Comparison of ENCODE assay signal across 39 cellular contexts in genomic region chr21:14012409-14012808, GRCh38.
"Had no signal": no experiment of that assay in that cellular context is flagged by ENCODE, and none has a peak within 500 bp of the region (broad histone marks: within the 10 kb centered on the region; RNA-seq: fewer than 3 reads in every experiment).

No MANE protein-coding gene starts in this region.

- H3K36me3 ChIP-seq: adrenal gland, ascending aorta, brain microvascular endothelial cell, breast epithelium, cardiac muscle cell had no signal

- H3K27me3 ChIP-seq: adrenal gland, ascending aorta, body of pancreas, brain microvascular endothelial cell, breast epithelium, cardiac muscle cell had no signal

- H3K4me1 ChIP-seq: adrenal gland, ascending aorta, body of pancreas, breast epithelium had no signal

- FAIRE-seq: astrocyte, colon had no signal

- H3K27ac Mint-ChIP-seq: activated naive CD4-positive, alpha-beta T cell treated with anti-CD3 and anti-CD28 coated beads for 36 hours; activated naive CD4-positive, alpha-beta T cell treated with anti-CD3 and anti-CD28 coated beads, Interleukin-2, amount 10 ng/mL, durations not matched to agents 7 days and 5 days; activated naive CD4-positive, alpha-beta T cell treated with anti-CD3 and anti-CD28 coated beads, Interleukin-2, amount 50 U/mL, for 24 hours; activated naive CD4-positive, alpha-beta T cell treated with anti-CD3 and anti-CD28 coated beads, Interleukin-2, amount 50 U/mL, for 72 hours; activated naive CD8-positive, alpha-beta T cell; activated naive CD8-positive, alpha-beta T cell treated with anti-CD3 and anti-CD28 coated beads for 36 hours; activated naive CD8-positive, alpha-beta T cell treated with anti-CD3 and anti-CD28 coated beads, Interleukin-2, amount 10 ng/mL, durations not matched to agents 7 days and 5 days; activated naive CD8-positive, alpha-beta T cell treated with anti-CD3 and anti-CD28 coated beads, Interleukin-2, amount 50 U/mL, for 24 hours; activated T-cell treated with anti-CD3 and anti-CD28 coated beads, Interleukin-2, amount 50 U/mL, for 24 hours; activated T-cell treated with anti-CD3 and anti-CD28 coated beads, Interleukin-2, amount 50 U/mL, for 72 hours; activated T-helper 1 cell treated with anti-CD3 and anti-CD28 coated beads, Interleukin-12 subunit alpha, Interleukin-12 subunit beta, Interleukin-2, Interleukin-4 antibody, amounts not matched to agents 30 ng/mL and 10 ng/mL and 1 ng/mL, durations not matched to agents 14 hours and 24 hours and 36 hours; activated T-helper 17 cell treated with anti-CD3 and anti-CD28 coated beads, Interleukin-2, amount 50 U/mL, for 72 hours; activated T-helper 2 cell treated with anti-CD3 and anti-CD28 coated beads, Interferon-gamma antibody, Interleukin-2, Interleukin-4, amounts not matched to agents 10 μg/mL and 5 μg/mL and 100 μg/mL, durations not matched to agents 14 hours and 24 hours and 36 hours; brain had no signal

- DNase-seq: activated effector memory CD4-positive, alpha-beta T cell treated with anti-CD3 and anti-CD28 coated beads, Interleukin-2, amount 50 U/mL, for 16 hours; activated effector memory CD4-positive, alpha-beta T cell treated with Interleukin-2 at 50 U/mL for 16 hours; activated gamma-delta T cell; activated gamma-delta T cell treated with Interleukin-2 at 50 U/mL for 16 hours; activated naive CD4-positive, alpha-beta T cell; activated naive CD4-positive, alpha-beta T cell treated with anti-CD3 and anti-CD28 coated beads for 36 hours; activated naive CD4-positive, alpha-beta T cell treated with anti-CD3 and anti-CD28 coated beads, Interleukin-2, amount 10 ng/mL, durations not matched to agents 7 days and 5 days; activated naive CD4-positive, alpha-beta T cell treated with Interleukin-2 at 50 U/mL for 16 hours; activated naive CD8-positive, alpha-beta T cell treated with anti-CD3 and anti-CD28 coated beads for 36 hours; activated naive CD8-positive, alpha-beta T cell treated with anti-CD3 and anti-CD28 coated beads, Interleukin-2, amount 10 ng/mL, durations not matched to agents 7 days and 5 days; activated naive CD8-positive, alpha-beta T cell treated with anti-CD3 and anti-CD28 coated beads, Interleukin-2, amount 50 U/mL, for 24 hours; activated T-cell treated with anti-CD3 and anti-CD28 coated beads, Interleukin-2, amount 50 U/mL, for 1 hour; activated T-cell treated with anti-CD3 and anti-CD28 coated beads, Interleukin-2, amount 50 U/mL, for 24 hours; activated T-cell treated with anti-CD3 and anti-CD28 coated beads, Interleukin-2, amount 50 U/mL, for 4 hours; activated T-cell treated with anti-CD3 and anti-CD28 coated beads, Interleukin-2, amount 50 U/mL, for 48 hours; activated T-cell treated with anti-CD3 and anti-CD28 coated beads, Interleukin-2, amount 50 U/mL, for 72 hours; adrenal gland; amniotic stem cell; amygdala; anterior cingulate cortex; aorta; body of pancreas; brain microvascular endothelial cell; caudate nucleus; central memory CD4-positive, alpha-beta T cell; cerebellar nuclear complex had no signal

- H3K4me3 ChIP-seq: adrenal gland, ascending aorta, body of pancreas, breast epithelium, cardiac muscle cell had no signal

- ATAC-seq: activated naive CD4-positive, alpha-beta T cell treated with anti-CD3 and anti-CD28 coated beads, Interleukin-2, amount 50 U/mL, for 72 hours; activated naive CD8-positive, alpha-beta T cell treated with anti-CD3 and anti-CD28 coated beads, Interleukin-2, amount 50 U/mL, for 24 hours; activated T-cell treated with anti-CD3 and anti-CD28 coated beads, Interleukin-2, amount 50 U/mL, for 4 hours; activated T-cell treated with anti-CD3 and anti-CD28 coated beads, Interleukin-2, amount 50 U/mL, for 72 hours; activated T-helper 17 cell treated with anti-CD3 and anti-CD28 coated beads, Interleukin-2, amount 50 U/mL, for 72 hours; body of pancreas had no signal

- H3K4me1 Mint-ChIP-seq: activated naive CD4-positive, alpha-beta T cell treated with anti-CD3 and anti-CD28 coated beads, Interleukin-2, amount 10 ng/mL, durations not matched to agents 7 days and 5 days; activated naive CD4-positive, alpha-beta T cell treated with anti-CD3 and anti-CD28 coated beads, Interleukin-2, amount 50 U/mL, for 24 hours; activated naive CD8-positive, alpha-beta T cell treated with anti-CD3 and anti-CD28 coated beads for 36 hours; activated naive CD8-positive, alpha-beta T cell treated with anti-CD3 and anti-CD28 coated beads, Interleukin-2, amount 10 ng/mL, durations not matched to agents 7 days and 5 days; activated naive CD8-positive, alpha-beta T cell treated with anti-CD3 and anti-CD28 coated beads, Interleukin-2, amount 50 U/mL, for 24 hours; activated T-helper 17 cell treated with anti-CD3 and anti-CD28 coated beads, Interleukin-2, amount 50 U/mL, for 72 hours; brain; central memory CD8-positive, alpha-beta T cell had no signal

- H3K36me3 Mint-ChIP-seq: activated naive CD4-positive, alpha-beta T cell treated with anti-CD3 and anti-CD28 coated beads, Interleukin-2, amount 10 ng/mL, durations not matched to agents 7 days and 5 days; activated naive CD4-positive, alpha-beta T cell treated with anti-CD3 and anti-CD28 coated beads, Interleukin-2, amount 50 U/mL, for 24 hours; activated naive CD4-positive, alpha-beta T cell treated with anti-CD3 and anti-CD28 coated beads, Interleukin-2, amount 50 U/mL, for 72 hours; activated naive CD8-positive, alpha-beta T cell; activated naive CD8-positive, alpha-beta T cell treated with anti-CD3 and anti-CD28 coated beads for 36 hours; activated naive CD8-positive, alpha-beta T cell treated with anti-CD3 and anti-CD28 coated beads, Interleukin-2, amount 10 ng/mL, durations not matched to agents 7 days and 5 days; brain had no signal

- H3K27ac ChIP-seq: adrenal gland, ascending aorta, body of pancreas, brain microvascular endothelial cell, breast epithelium, cardiac muscle cell had no signal

- H3K4me3 Mint-ChIP-seq: activated naive CD4-positive, alpha-beta T cell treated with anti-CD3 and anti-CD28 coated beads for 36 hours; activated naive CD4-positive, alpha-beta T cell treated with anti-CD3 and anti-CD28 coated beads, Interleukin-2, amount 10 ng/mL, durations not matched to agents 7 days and 5 days; activated naive CD4-positive, alpha-beta T cell treated with anti-CD3 and anti-CD28 coated beads, Interleukin-2, amount 50 U/mL, for 24 hours; activated naive CD8-positive, alpha-beta T cell; activated naive CD8-positive, alpha-beta T cell treated with anti-CD3 and anti-CD28 coated beads for 36 hours; activated naive CD8-positive, alpha-beta T cell treated with anti-CD3 and anti-CD28 coated beads, Interleukin-2, amount 10 ng/mL, durations not matched to agents 7 days and 5 days; activated naive CD8-positive, alpha-beta T cell treated with anti-CD3 and anti-CD28 coated beads, Interleukin-2, amount 50 U/mL, for 24 hours; activated T-cell treated with anti-CD3 and anti-CD28 coated beads, Interleukin-2, amount 50 U/mL, for 24 hours; activated T-cell treated with anti-CD3 and anti-CD28 coated beads, Interleukin-2, amount 50 U/mL, for 4 hours; activated T-cell treated with anti-CD3 and anti-CD28 coated beads, Interleukin-2, amount 50 U/mL, for 72 hours; activated T-helper 1 cell treated with anti-CD3 and anti-CD28 coated beads, Interleukin-12 subunit alpha, Interleukin-12 subunit beta, Interleukin-2, Interleukin-4 antibody, amounts not matched to agents 30 ng/mL and 10 ng/mL and 1 ng/mL, durations not matched to agents 14 hours and 24 hours and 36 hours; activated T-helper 17 cell treated with anti-CD3 and anti-CD28 coated beads, Interleukin-2, amount 50 U/mL, for 72 hours; brain; central memory CD8-positive, alpha-beta T cell had no signal

- H3K9me3 ChIP-seq: adrenal gland, ascending aorta, body of pancreas, breast epithelium had no signal

- H3K9me3 Mint-ChIP-seq: activated naive CD4-positive, alpha-beta T cell treated with anti-CD3 and anti-CD28 coated beads for 36 hours; activated naive CD4-positive, alpha-beta T cell treated with anti-CD3 and anti-CD28 coated beads, Interleukin-2, amount 10 ng/mL, durations not matched to agents 7 days and 5 days; activated naive CD4-positive, alpha-beta T cell treated with anti-CD3 and anti-CD28 coated beads, Interleukin-2, amount 50 U/mL, for 24 hours; activated naive CD4-positive, alpha-beta T cell treated with anti-CD3 and anti-CD28 coated beads, Interleukin-2, amount 50 U/mL, for 72 hours; activated naive CD8-positive, alpha-beta T cell treated with anti-CD3 and anti-CD28 coated beads for 36 hours; activated naive CD8-positive, alpha-beta T cell treated with anti-CD3 and anti-CD28 coated beads, Interleukin-2, amount 10 ng/mL, durations not matched to agents 7 days and 5 days; activated naive CD8-positive, alpha-beta T cell treated with anti-CD3 and anti-CD28 coated beads, Interleukin-2, amount 50 U/mL, for 24 hours; activated T-cell treated with anti-CD3 and anti-CD28 coated beads, Interleukin-2, amount 50 U/mL, for 24 hours; activated T-cell treated with anti-CD3 and anti-CD28 coated beads, Interleukin-2, amount 50 U/mL, for 4 hours; activated T-cell treated with anti-CD3 and anti-CD28 coated beads, Interleukin-2, amount 50 U/mL, for 72 hours; activated T-helper 1 cell treated with anti-CD3 and anti-CD28 coated beads, Interleukin-12 subunit alpha, Interleukin-12 subunit beta, Interleukin-2, Interleukin-4 antibody, amounts not matched to agents 30 ng/mL and 10 ng/mL and 1 ng/mL, durations not matched to agents 14 hours and 24 hours and 36 hours; activated T-helper 17 cell treated with anti-CD3 and anti-CD28 coated beads, Interleukin-2, amount 50 U/mL, for 72 hours; activated T-helper 2 cell treated with anti-CD3 and anti-CD28 coated beads, Interferon-gamma antibody, Interleukin-2, Interleukin-4, amounts not matched to agents 10 μg/mL and 5 μg/mL and 100 μg/mL, durations not matched to agents 14 hours and 24 hours and 36 hours; central memory CD8-positive, alpha-beta T cell had no signal

- H3K27me3 Mint-ChIP-seq: activated naive CD4-positive, alpha-beta T cell treated with anti-CD3 and anti-CD28 coated beads, Interleukin-2, amount 50 U/mL, for 24 hours; activated naive CD8-positive, alpha-beta T cell; activated naive CD8-positive, alpha-beta T cell treated with anti-CD3 and anti-CD28 coated beads for 36 hours; activated naive CD8-positive, alpha-beta T cell treated with anti-CD3 and anti-CD28 coated beads, Interleukin-2, amount 10 ng/mL, durations not matched to agents 7 days and 5 days; activated naive CD8-positive, alpha-beta T cell treated with anti-CD3 and anti-CD28 coated beads, Interleukin-2, amount 50 U/mL, for 24 hours; activated T-cell treated with anti-CD3 and anti-CD28 coated beads, Interleukin-2, amount 50 U/mL, for 24 hours; activated T-helper 17 cell treated with anti-CD3 and anti-CD28 coated beads, Interleukin-2, amount 50 U/mL, for 72 hours; brain; central memory CD8-positive, alpha-beta T cell had no signal
